In genomic region chr3:52649461-52650210, GRCh38 we compare ENCODE assay signal across 19 cellular contexts. TPM values are rescaled to one million over a fixed set of nuclear protein-coding genes. Genes with fewer than 3 reads are reported as not detected.
DNase-seq lines count a peak whose midpoint lies in the region; ATAC-seq and TF ChIP-seq lines count a peak whose summit lies in the region.
"Had no signal": no experiment of that assay in that cellular context is flagged by ENCODE, and none has a peak within 500 bp of the region (broad histone marks: within the 10 kb centered on the region; RNA-seq: fewer than 3 reads in every experiment).

No MANE protein-coding gene starts in this region.

- peak overlapping the region in 3 of 4 donors; percentile 13 to 29 (median 19) for H3K27ac ChIP-seq in esophagus muscularis mucosa (replicated peaks in 1 of 4)
- H3K27ac ChIP-seq: colonic mucosa, neutrophil had no signal

- 86% methylated on average over 5 of the region's 5 CpGs for whole genome bisulfite sequencing in esophagus muscularis mucosa

- no peak for DNase-seq in T-helper 2 cell treated with Interferon-gamma antibody and Interleukin-4, amounts not matched to agents 5 μg/mL and 100 μg/mL, for 36 hours (ENCODE audit: low spot score)
- DNase-seq in T-helper 2 cell (no peak), NCI-H82 treated with DMSO at 0.1 percent for 48 hours (lab: John Stamatoyannopoulos, UW; ENCODE audit: unreplicated experiment) (peak; percentile 39), esophagus muscularis mucosa (ENCODE audit: extremely low spot score) (no peak), cortex of kidney (lab: John Stamatoyannopoulos, UW) (no peak)
- DNase-seq: 8988T, Caco-2, colonic mucosa, NCI-H1436 treated with DMSO at 0.1 percent for 48 hours, NCI-H526, RPMI8226, testis had no signal

- no peaks in the 10 kb centered on the region for H3K27me3 ChIP-seq in esophagus muscularis mucosa
- no peaks in the 10 kb centered on the region for H3K27me3 ChIP-seq in skeletal muscle satellite cell (ENCODE audit: control insufficient read depth, insufficient read depth, low read length)
- H3K27me3 ChIP-seq: colonic mucosa, neutrophil, testis had no signal

- peaks cover 63% of the 10 kb centered on the region for H3K36me3 Mint-ChIP-seq in T-helper 2 cell treated with Interferon-gamma antibody and Interleukin-4, amounts not matched to agents 5 μg/mL and 100 μg/mL, for 36 hours (ENCODE audit: low read depth)

- no peak for TF ChIP-seq EP300 in esophagus muscularis mucosa (IDR thresholded peaks at IDR 0.05)

- no peak for ATAC-seq in GM21423 (IDR thresholded peaks at IDR 0.05; ENCODE audit: unreplicated experiment)
- no peak for ATAC-seq in HG03342 (IDR thresholded peaks at IDR 0.05; ENCODE audit: unreplicated experiment)

- H3K9ac ChIP-seq in skeletal muscle satellite cell (ENCODE audit: low read depth, low read length): peak overlapping the region; percentile 34

- no peaks in the 10 kb centered on the region for H3K9me3 Mint-ChIP-seq in T-helper 2 cell treated with Interferon-gamma antibody and Interleukin-4, amounts not matched to agents 5 μg/mL and 100 μg/mL, for 36 hours
- H3K9me3 Mint-ChIP-seq: activated naive CD4-positive, alpha-beta T cell treated with anti-CD3 and anti-CD28 coated beads, Interleukin-2, amount 50 U/mL, for 72 hours; IgD-negative memory B cell had no signal

- H3K4me3 ChIP-seq in esophagus muscularis mucosa (no peak overlapping the region), skeletal muscle satellite cell (ENCODE audit: low read length) (no peak overlapping the region)
- H3K4me3 ChIP-seq: colonic mucosa, skin epidermis, testis had no signal

- peaks cover 24 to 98% (median 86%) of the 10 kb centered on the region in 4 donors for H3K36me3 ChIP-seq in esophagus muscularis mucosa
- H3K36me3 ChIP-seq in skeletal muscle satellite cell (ENCODE audit: insufficient read depth, low read length): peaks cover 72% of the 10 kb centered on the region

- H3K4me1 ChIP-seq in esophagus muscularis mucosa: no peaks in the 10 kb centered on the region
- H3K4me1 ChIP-seq in skeletal muscle satellite cell (ENCODE audit: control insufficient read depth, insufficient read depth, low read length): peaks cover 7% of the 10 kb centered on the region
- H3K4me1 ChIP-seq: Caco-2, colonic mucosa, testis had no signal

- no peak overlapping the region for H3K4me3 Mint-ChIP-seq in T-helper 2 cell treated with Interferon-gamma antibody and Interleukin-4, amounts not matched to agents 5 μg/mL and 100 μg/mL, for 36 hours
- H3K4me3 Mint-ChIP-seq: IgD-negative memory B cell had no signal

- H3K9me3 ChIP-seq in esophagus muscularis mucosa: no peaks in the 10 kb centered on the region
- H3K9me3 ChIP-seq in skeletal muscle satellite cell (replicated peaks; ENCODE audit: low read length): no peaks in the 10 kb centered on the region
- H3K9me3 ChIP-seq: Caco-2, colonic mucosa, neutrophil, testis had no signal

- peaks cover 14% of the 10 kb centered on the region for H3K4me1 Mint-ChIP-seq in T-helper 2 cell treated with Interferon-gamma antibody and Interleukin-4, amounts not matched to agents 5 μg/mL and 100 μg/mL, for 36 hours (ENCODE audit: low read depth)

- no peak for TF ChIP-seq CTCF in esophagus muscularis mucosa (IDR thresholded peaks at IDR 0.05)

- intact Hi-C loops in esophagus muscularis mucosa (cut with DNase I): no loop called here

- TF ChIP-seq POLR2A in esophagus muscularis mucosa (IDR thresholded peaks at IDR 0.05; ENCODE audit: low read depth): no peak

- peak overlapping the region; percentile 22 for H3K27ac Mint-ChIP-seq in T-helper 2 cell treated with Interferon-gamma antibody and Interleukin-4, amounts not matched to agents 5 μg/mL and 100 μg/mL, for 36 hours
- H3K27ac Mint-ChIP-seq: activated naive CD4-positive, alpha-beta T cell treated with anti-CD3 and anti-CD28 coated beads, Interleukin-2, amount 50 U/mL, for 72 hours had no signal

- no peak overlapping the region for H3K4me2 ChIP-seq in skeletal muscle satellite cell (ENCODE audit: low read length)

- H3K27me3 Mint-ChIP-seq in T-helper 2 cell treated with Interferon-gamma antibody and Interleukin-4, amounts not matched to agents 5 μg/mL and 100 μg/mL, for 36 hours (ENCODE audit: low read depth): no peaks in the 10 kb centered on the region
- H3K27me3 Mint-ChIP-seq: IgD-negative memory B cell had no signal

RNA-seq across cellular contexts. Expression of gene PBRM1, which starts 36.1 kb away (rescaled TPM):
- 10 to 100 TPM; 79.4 to 99.3 (median 82.8) TPM for total RNA-seq in esophagus muscularis mucosa
- total RNA-seq in skeletal muscle satellite cell (2012; rRNA removed): 45.9 and 48.5 TPM in 2 replicates

RNA-seq across cellular contexts. Expression of gene GNL3, which starts 36.2 kb away (rescaled TPM):
- 10 to 100 TPM; 28.4 to 71.1 (median 29.3) TPM for total RNA-seq in esophagus muscularis mucosa
- total RNA-seq in skeletal muscle satellite cell (2012; rRNA removed): 188 and 213 TPM in 2 replicates

RNA-seq across cellular contexts. Expression of gene GLT8D1, which starts 56.0 kb away (rescaled TPM):
- 10 to 100 TPM; 31.6 to 40.3 (median 35.7) TPM for total RNA-seq in esophagus muscularis mucosa
- total RNA-seq in skeletal muscle satellite cell (2012; rRNA removed): 77.3 and 87.8 TPM in 2 replicates

RNA-seq across cellular contexts. Expression of gene SPCS1, which starts 56.3 kb away (rescaled TPM):
- total RNA-seq in esophagus muscularis mucosa: 10 to 100 TPM; 67.3 to 95.3 (median 88.7) TPM
- 101 and 140 TPM in 2 replicates for total RNA-seq in skeletal muscle satellite cell (2012; rRNA removed)
